1 cellular context compared by ENCODE assay signal in the genomic region with DNA sequence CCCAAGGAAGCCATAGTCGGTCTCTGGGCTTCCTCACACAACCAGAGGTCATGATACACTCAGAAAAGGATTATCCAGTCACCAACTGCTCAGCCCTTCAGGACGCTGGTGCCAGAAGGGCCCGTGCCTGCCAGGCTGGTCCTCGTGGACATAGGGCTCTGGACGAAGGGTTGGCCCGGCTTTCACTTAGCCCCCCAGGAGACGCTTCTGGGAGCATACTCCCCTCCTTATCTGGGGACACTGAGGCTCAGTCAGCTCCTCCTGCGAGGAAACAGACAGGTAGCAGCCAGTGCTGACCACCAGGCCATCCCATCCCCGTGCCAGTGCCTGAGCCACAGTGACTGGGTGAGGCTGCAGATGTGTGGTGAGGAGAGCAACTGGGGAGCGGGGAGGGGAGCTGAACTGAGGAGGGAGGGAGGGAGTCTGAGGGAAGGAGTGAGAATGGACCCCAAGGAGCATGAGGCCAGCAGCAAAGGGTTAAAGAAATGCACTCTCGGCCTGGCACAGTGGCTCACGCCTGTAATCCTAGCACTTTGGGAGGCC.
TF ChIP-seq lines count a peak whose summit lies in the region.

No MANE protein-coding gene starts in this region.

TF ChIP-seq in K562, 482 proteins besides CTCF, POLR2A, EP300 and RAD21 (continues in another document):
- no peak for TF ChIP-seq ZNF232 (CRISPR knock-in tag; IDR thresholded peaks at IDR 0.05)
- TF ChIP-seq, protein P1, sequence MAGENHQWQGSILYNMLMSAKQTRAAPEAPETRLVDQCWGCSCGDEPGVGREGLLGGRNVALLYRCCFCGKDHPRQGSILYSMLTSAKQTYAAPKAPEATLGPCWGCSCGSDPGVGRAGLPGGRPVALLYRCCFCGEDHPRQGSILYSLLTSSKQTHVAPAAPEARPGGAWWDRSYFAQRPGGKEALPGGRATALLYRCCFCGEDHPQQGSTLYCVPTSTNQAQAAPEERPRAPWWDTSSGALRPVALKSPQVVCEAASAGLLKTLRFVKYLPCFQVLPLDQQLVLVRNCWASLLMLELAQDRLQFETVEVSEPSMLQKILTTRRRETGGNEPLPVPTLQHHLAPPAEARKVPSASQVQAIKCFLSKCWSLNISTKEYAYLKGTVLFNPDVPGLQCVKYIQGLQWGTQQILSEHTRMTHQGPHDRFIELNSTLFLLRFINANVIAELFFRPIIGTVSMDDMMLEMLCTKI (IDR thresholded peaks at IDR 0.05; ENCODE audit: partially characterized antibody) = no peak
- TF ChIP-seq CBX8 (IDR thresholded peaks at IDR 0.05; ENCODE audit: borderline replicate concordance, extremely low read depth, low read depth, low read length, poor library complexity, severe bottlenecking) = no peak
- no peak for TF ChIP-seq RBM39 (optimal IDR thresholded peaks at IDR 0.05; ENCODE audit: low read depth, low read length)
- TF ChIP-seq EWSR1 (IDR thresholded peaks at IDR 0.05; ENCODE audit: borderline replicate concordance, low read depth, partially characterized antibody) = no peak
- no peak for TF ChIP-seq RBM17 (IDR thresholded peaks at IDR 0.05; ENCODE audit: borderline replicate concordance, low read depth, low read length)
- no peak for TF ChIP-seq FOXA1 (IDR thresholded peaks at IDR 0.05; ENCODE audit: borderline replicate concordance)
- TF ChIP-seq ZNF124 (CRISPR knock-in tag; IDR thresholded peaks at IDR 0.05) = no peak
- TF ChIP-seq, protein P2, sequence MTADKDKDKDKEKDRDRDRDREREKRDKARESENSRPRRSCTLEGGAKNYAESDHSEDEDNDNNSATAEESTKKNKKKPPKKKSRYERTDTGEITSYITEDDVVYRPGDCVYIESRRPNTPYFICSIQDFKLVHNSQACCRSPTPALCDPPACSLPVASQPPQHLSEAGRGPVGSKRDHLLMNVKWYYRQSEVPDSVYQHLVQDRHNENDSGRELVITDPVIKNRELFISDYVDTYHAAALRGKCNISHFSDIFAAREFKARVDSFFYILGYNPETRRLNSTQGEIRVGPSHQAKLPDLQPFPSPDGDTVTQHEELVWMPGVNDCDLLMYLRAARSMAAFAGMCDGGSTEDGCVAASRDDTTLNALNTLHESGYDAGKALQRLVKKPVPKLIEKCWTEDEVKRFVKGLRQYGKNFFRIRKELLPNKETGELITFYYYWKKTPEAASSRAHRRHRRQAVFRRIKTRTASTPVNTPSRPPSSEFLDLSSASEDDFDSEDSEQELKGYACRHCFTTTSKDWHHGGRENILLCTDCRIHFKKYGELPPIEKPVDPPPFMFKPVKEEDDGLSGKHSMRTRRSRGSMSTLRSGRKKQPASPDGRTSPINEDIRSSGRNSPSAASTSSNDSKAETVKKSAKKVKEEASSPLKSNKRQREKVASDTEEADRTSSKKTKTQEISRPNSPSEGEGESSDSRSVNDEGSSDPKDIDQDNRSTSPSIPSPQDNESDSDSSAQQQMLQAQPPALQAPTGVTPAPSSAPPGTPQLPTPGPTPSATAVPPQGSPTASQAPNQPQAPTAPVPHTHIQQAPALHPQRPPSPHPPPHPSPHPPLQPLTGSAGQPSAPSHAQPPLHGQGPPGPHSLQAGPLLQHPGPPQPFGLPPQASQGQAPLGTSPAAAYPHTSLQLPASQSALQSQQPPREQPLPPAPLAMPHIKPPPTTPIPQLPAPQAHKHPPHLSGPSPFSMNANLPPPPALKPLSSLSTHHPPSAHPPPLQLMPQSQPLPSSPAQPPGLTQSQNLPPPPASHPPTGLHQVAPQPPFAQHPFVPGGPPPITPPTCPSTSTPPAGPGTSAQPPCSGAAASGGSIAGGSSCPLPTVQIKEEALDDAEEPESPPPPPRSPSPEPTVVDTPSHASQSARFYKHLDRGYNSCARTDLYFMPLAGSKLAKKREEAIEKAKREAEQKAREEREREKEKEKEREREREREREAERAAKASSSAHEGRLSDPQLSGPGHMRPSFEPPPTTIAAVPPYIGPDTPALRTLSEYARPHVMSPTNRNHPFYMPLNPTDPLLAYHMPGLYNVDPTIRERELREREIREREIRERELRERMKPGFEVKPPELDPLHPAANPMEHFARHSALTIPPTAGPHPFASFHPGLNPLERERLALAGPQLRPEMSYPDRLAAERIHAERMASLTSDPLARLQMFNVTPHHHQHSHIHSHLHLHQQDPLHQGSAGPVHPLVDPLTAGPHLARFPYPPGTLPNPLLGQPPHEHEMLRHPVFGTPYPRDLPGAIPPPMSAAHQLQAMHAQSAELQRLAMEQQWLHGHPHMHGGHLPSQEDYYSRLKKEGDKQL (CRISPR knock-in tag; IDR thresholded peaks at IDR 0.05; ENCODE audit: borderline replicate concordance) = no peak
- TF ChIP-seq, protein P3, sequence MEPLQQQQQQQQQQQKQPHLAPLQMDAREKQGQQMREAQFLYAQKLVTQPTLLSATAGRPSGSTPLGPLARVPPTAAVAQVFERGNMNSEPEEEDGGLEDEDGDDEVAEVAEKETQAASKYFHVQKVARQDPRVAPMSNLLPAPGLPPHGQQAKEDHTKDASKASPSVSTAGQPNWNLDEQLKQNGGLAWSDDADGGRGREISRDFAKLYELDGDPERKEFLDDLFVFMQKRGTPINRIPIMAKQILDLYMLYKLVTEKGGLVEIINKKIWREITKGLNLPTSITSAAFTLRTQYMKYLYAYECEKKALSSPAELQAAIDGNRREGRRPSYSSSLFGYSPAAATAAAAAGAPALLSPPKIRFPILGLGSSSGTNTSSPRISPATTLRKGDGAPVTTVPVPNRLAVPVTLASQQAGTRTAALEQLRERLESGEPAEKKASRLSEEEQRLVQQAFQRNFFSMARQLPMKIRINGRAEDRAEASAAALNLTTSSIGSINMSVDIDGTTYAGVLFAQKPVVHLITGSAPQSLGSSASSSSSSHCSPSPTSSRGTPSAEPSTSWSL (CRISPR knock-in tag; IDR thresholded peaks at IDR 0.05; ENCODE audit: borderline replicate concordance) = 0 out of 2 replicates have a peak, but pooled peaks have one; percentile 21
- TF ChIP-seq, protein P4, sequence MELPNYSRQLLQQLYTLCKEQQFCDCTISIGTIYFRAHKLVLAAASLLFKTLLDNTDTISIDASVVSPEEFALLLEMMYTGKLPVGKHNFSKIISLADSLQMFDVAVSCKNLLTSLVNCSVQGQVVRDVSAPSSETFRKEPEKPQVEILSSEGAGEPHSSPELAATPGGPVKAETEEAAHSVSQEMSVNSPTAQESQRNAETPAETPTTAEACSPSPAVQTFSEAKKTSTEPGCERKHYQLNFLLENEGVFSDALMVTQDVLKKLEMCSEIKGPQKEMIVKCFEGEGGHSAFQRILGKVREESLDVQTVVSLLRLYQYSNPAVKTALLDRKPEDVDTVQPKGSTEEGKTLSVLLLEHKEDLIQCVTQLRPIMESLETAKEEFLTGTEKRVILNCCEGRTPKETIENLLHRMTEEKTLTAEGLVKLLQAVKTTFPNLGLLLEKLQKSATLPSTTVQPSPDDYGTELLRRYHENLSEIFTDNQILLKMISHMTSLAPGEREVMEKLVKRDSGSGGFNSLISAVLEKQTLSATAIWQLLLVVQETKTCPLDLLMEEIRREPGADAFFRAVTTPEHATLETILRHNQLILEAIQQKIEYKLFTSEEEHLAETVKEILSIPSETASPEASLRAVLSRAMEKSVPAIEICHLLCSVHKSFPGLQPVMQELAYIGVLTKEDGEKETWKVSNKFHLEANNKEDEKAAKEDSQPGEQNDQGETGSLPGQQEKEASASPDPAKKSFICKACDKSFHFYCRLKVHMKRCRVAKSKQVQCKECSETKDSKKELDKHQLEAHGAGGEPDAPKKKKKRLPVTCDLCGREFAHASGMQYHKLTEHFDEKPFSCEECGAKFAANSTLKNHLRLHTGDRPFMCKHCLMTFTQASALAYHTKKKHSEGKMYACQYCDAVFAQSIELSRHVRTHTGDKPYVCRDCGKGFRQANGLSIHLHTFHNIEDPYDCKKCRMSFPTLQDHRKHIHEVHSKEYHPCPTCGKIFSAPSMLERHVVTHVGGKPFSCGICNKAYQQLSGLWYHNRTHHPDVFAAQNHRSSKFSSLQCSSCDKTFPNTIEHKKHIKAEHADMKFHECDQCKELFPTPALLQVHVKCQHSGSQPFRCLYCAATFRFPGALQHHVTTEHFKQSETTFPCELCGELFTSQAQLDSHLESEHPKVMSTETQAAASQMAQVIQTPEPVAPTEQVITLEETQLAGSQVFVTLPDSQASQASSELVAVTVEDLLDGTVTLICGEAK (IDR thresholded peaks at IDR 0.05) = no peak
- TF ChIP-seq, protein P4 (CRISPR knock-in tag; IDR thresholded peaks at IDR 0.05) = no peak
- no peak for TF ChIP-seq CBFA2T2 (conservative IDR thresholded peaks at IDR 0.05)
- TF ChIP-seq YBX1 (IDR thresholded peaks at IDR 0.05) = no peak
- TF ChIP-seq NR4A1 (CRISPR knock-in tag; IDR thresholded peaks at IDR 0.05) = no peak
- peak; percentile 33; the same call in 1 of the 2 replicates for TF ChIP-seq NR4A1 (tag; IDR thresholded peaks at IDR 0.05)
- TF ChIP-seq, protein P5, sequence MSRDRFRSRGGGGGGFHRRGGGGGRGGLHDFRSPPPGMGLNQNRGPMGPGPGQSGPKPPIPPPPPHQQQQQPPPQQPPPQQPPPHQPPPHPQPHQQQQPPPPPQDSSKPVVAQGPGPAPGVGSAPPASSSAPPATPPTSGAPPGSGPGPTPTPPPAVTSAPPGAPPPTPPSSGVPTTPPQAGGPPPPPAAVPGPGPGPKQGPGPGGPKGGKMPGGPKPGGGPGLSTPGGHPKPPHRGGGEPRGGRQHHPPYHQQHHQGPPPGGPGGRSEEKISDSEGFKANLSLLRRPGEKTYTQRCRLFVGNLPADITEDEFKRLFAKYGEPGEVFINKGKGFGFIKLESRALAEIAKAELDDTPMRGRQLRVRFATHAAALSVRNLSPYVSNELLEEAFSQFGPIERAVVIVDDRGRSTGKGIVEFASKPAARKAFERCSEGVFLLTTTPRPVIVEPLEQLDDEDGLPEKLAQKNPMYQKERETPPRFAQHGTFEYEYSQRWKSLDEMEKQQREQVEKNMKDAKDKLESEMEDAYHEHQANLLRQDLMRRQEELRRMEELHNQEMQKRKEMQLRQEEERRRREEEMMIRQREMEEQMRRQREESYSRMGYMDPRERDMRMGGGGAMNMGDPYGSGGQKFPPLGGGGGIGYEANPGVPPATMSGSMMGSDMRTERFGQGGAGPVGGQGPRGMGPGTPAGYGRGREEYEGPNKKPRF (IDR thresholded peaks at IDR 0.05; ENCODE audit: low read depth, low read length) = no peak
- TF ChIP-seq, protein P6, sequence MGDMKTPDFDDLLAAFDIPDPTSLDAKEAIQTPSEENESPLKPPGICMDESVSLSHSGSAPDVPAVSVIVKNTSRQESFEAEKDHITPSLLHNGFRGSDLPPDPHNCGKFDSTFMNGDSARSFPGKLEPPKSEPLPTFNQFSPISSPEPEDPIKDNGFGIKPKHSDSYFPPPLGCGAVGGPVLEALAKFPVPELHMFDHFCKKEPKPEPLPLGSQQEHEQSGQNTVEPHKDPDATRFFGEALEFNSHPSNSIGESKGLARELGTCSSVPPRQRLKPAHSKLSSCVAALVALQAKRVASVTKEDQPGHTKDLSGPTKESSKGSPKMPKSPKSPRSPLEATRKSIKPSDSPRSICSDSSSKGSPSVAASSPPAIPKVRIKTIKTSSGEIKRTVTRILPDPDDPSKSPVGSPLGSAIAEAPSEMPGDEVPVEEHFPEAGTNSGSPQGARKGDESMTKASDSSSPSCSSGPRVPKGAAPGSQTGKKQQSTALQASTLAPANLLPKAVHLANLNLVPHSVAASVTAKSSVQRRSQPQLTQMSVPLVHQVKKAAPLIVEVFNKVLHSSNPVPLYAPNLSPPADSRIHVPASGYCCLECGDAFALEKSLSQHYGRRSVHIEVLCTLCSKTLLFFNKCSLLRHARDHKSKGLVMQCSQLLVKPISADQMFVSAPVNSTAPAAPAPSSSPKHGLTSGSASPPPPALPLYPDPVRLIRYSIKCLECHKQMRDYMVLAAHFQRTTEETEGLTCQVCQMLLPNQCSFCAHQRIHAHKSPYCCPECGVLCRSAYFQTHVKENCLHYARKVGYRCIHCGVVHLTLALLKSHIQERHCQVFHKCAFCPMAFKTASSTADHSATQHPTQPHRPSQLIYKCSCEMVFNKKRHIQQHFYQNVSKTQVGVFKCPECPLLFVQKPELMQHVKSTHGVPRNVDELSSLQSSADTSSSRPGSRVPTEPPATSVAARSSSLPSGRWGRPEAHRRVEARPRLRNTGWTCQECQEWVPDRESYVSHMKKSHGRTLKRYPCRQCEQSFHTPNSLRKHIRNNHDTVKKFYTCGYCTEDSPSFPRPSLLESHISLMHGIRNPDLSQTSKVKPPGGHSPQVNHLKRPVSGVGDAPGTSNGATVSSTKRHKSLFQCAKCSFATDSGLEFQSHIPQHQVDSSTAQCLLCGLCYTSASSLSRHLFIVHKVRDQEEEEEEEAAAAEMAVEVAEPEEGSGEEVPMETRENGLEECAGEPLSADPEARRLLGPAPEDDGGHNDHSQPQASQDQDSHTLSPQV (IDR thresholded peaks at IDR 0.05) = 0 out of 2 replicates have a peak, but pooled peaks have one; percentile 50
- no peak for TF ChIP-seq MIER1 (IDR thresholded peaks at IDR 0.05; ENCODE audit: low read depth)
- no peak for TF ChIP-seq FOXM1 (IDR thresholded peaks at IDR 0.05; ENCODE audit: low read depth)
- TF ChIP-seq FOXM1 (CRISPR knock-in tag; IDR thresholded peaks at IDR 0.05; ENCODE audit: low read depth) = no peak
- TF ChIP-seq MYNN (IDR thresholded peaks at IDR 0.05) = no peak
- no peak for TF ChIP-seq MYNN (CRISPR knock-in tag; IDR thresholded peaks at IDR 0.05)
- TF ChIP-seq JUN (IDR thresholded peaks at IDR 0.05; ENCODE audit: borderline replicate concordance, low read depth, low read length) = no peak
- no peak for TF ChIP-seq JUN (CRISPR knock-in tag; IDR thresholded peaks at IDR 0.05; ENCODE audit: borderline replicate concordance)
- peak; percentile 8; the same call in 1 of the 2 replicates for TF ChIP-seq L3MBTL2 (IDR thresholded peaks at IDR 0.05)
- no peak for TF ChIP-seq MEF2D (tag; conservative IDR thresholded peaks at IDR 0.05; ENCODE audit: low read depth)
- TF ChIP-seq ZNF354B (CRISPR knock-in tag; IDR thresholded peaks at IDR 0.05) = no peak
- no peak for TF ChIP-seq CXXC5 (CRISPR knock-in tag; IDR thresholded peaks at IDR 0.05)
- no peak for TF ChIP-seq NEUROD1 (IDR thresholded peaks at IDR 0.05; ENCODE audit: borderline replicate concordance, low read depth, low read length, partially characterized antibody)
